In the genomic region with DNA sequence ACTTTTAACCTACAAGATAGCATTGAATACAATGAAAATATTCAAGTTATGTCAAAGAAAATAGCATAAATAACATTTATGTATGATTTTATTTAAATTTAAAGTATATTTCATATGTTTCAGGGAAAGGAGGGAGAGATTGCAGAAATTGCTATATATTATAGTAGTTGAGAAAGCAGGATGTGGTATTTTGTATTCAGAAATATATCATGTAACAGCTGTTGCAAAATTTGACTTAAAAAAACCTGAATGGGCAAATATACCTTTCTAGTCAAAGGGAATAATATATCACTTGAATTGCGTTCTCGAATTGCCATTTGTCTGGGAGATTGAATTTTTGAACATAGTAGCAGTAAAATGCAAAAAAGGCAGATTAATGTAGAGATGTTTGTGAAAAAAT, we compare ENCODE assay signal across 21 cellular contexts.
"Had no signal": no experiment of that assay in that cellular context is flagged by ENCODE, and none has a peak within 500 bp of the region (broad histone marks: within the 10 kb centered on the region; RNA-seq: fewer than 3 reads in every experiment).

No MANE protein-coding gene starts in this region.

- H3K9me3 ChIP-seq: esophagus squamous epithelium, gastroesophageal sphincter, spleen, tibial artery, upper lobe of left lung had no signal

- H3K36me3 Mint-ChIP-seq: naive B cell; stimulated activated memory B cell treated with anti-CD40 and anti-IgM and Interleukin-4, amounts not matched to agents 10 μg/mL and 1 μg/mL and 100 μg/mL, for 72 hours had no signal

- H3K4me1 Mint-ChIP-seq: naive B cell; stimulated activated memory B cell treated with anti-CD40 and anti-IgM and Interleukin-4, amounts not matched to agents 10 μg/mL and 1 μg/mL and 100 μg/mL, for 72 hours had no signal

- ATAC-seq: gastroesophageal sphincter; left colon; left ventricle myocardium superior; sciatic nerve; stimulated activated memory B cell treated with anti-CD40 and anti-IgM and Interleukin-4, amounts not matched to agents 10 μg/mL and 1 μg/mL and 100 μg/mL, for 72 hours had no signal

- H3K36me3 ChIP-seq: esophagus squamous epithelium, gastroesophageal sphincter, spleen, tibial artery, upper lobe of left lung had no signal

- H3K9me3 Mint-ChIP-seq: dendritic cell treated with granulocyte-macrophage colony-stimulating factor and Interleukin-4, amounts not matched to agents 40 ng/mL and 50 ng/mL, for 4 days; naive B cell; stimulated activated memory B cell treated with anti-CD40 and anti-IgM and Interleukin-4, amounts not matched to agents 10 μg/mL and 1 μg/mL and 100 μg/mL, for 72 hours; stimulated activated naive CD8-positive, alpha-beta T cell treated with anti-CD3 and anti-CD28 coated beads, Interleukin-15, Interleukin-2, amounts not matched to agents 100 ng/mL and 50 ng/mL, for 24 hours had no signal

- H3K27me3 Mint-ChIP-seq: dendritic cell treated with granulocyte-macrophage colony-stimulating factor and Interleukin-4, amounts not matched to agents 40 ng/mL and 50 ng/mL, for 4 days; naive B cell; stimulated activated memory B cell treated with anti-CD40 and anti-IgM and Interleukin-4, amounts not matched to agents 10 μg/mL and 1 μg/mL and 100 μg/mL, for 72 hours; stimulated activated naive CD8-positive, alpha-beta T cell treated with anti-CD3 and anti-CD28 coated beads, Interleukin-15, Interleukin-2, amounts not matched to agents 100 ng/mL and 50 ng/mL, for 24 hours had no signal

- DNase-seq: esophagus squamous epithelium; foreskin fibroblast; glutamatergic neuron; left colon; left ventricle myocardium superior; mesenchymal stem cell; midbrain; naive B cell; posterior cingulate gyrus; spleen; stimulated activated CD4-positive, alpha-beta T cell treated with anti-CD3 and anti-CD28 coated beads, Interleukin-15, amount 100 ng/mL, for 24 hours; stimulated activated CD4-positive, alpha-beta T cell treated with anti-CD3 and anti-CD28 coated beads, Interleukin-1b, Interleukin-23, amount 100 ng/mL, for 48 hours; stimulated activated CD4-positive, alpha-beta T cell treated with anti-CD3 and anti-CD28 coated beads, Interleukin-4, amount 100 ng/mL, for 24 hours; tibial artery; upper lobe of left lung had no signal

- H3K27ac Mint-ChIP-seq: dendritic cell treated with granulocyte-macrophage colony-stimulating factor and Interleukin-4, amounts not matched to agents 40 ng/mL and 50 ng/mL, for 4 days; naive B cell; stimulated activated memory B cell treated with anti-CD40 and anti-IgM and Interleukin-4, amounts not matched to agents 10 μg/mL and 1 μg/mL and 100 μg/mL, for 72 hours; stimulated activated naive CD8-positive, alpha-beta T cell treated with anti-CD3 and anti-CD28 coated beads, Interleukin-15, Interleukin-2, amounts not matched to agents 100 ng/mL and 50 ng/mL, for 24 hours had no signal

- H3K4me1 ChIP-seq: esophagus squamous epithelium, gastroesophageal sphincter had no signal

- H3K27ac ChIP-seq: esophagus squamous epithelium, gastroesophageal sphincter, tibial artery, upper lobe of left lung had no signal

- H3K4me3 ChIP-seq: esophagus squamous epithelium, gastroesophageal sphincter, lung, spleen, tibial artery, upper lobe of left lung had no signal

- H3K4me3 Mint-ChIP-seq: dendritic cell treated with granulocyte-macrophage colony-stimulating factor and Interleukin-4, amounts not matched to agents 40 ng/mL and 50 ng/mL, for 4 days; naive B cell; stimulated activated memory B cell treated with anti-CD40 and anti-IgM and Interleukin-4, amounts not matched to agents 10 μg/mL and 1 μg/mL and 100 μg/mL, for 72 hours; stimulated activated naive CD8-positive, alpha-beta T cell treated with anti-CD3 and anti-CD28 coated beads, Interleukin-15, Interleukin-2, amounts not matched to agents 100 ng/mL and 50 ng/mL, for 24 hours had no signal

- H3K27me3 ChIP-seq: esophagus squamous epithelium, gastroesophageal sphincter, spleen, tibial artery, upper lobe of left lung had no signal
